Comparison of ENCODE assay signal across 12 cellular contexts in the genomic region with DNA sequence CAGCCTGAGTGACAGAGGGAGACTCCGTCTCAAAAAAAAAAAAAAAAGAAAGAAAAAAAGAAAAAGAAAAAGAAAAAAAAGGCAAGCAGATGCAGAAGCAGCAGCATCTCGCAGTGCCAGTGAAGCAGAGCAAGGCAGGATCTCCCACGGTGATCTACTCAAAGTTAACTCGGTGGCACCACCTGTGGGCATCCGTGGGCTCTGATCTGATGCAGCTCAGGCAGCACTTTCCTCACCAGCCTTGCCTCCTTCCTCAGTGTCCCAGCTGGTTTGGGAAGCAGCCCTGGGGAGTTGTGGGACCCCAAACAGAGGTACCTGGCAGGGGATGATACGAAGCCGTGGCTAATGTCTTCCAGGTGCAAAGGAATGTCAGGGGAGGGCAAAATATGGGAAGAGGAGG.
DNase-seq lines count a peak whose midpoint lies in the region; TF ChIP-seq lines count a peak whose summit lies in the region.
"Had no signal": no experiment of that assay in that cellular context is flagged by ENCODE, and none has a peak within 500 bp of the region (broad histone marks: within the 10 kb centered on the region; RNA-seq: fewer than 3 reads in every experiment).

No MANE protein-coding gene starts in this region.

- H4K5ac ChIP-seq in mesendoderm (ENCODE audit: low read length) = no peak overlapping the region

- no peak overlapping the region for H3K4me2 ChIP-seq in mesendoderm (ENCODE audit: low read length)
- H3K4me2 ChIP-seq: A549 had no signal

- no peak overlapping the region for H2BK15ac ChIP-seq in mesendoderm (replicated peaks; ENCODE audit: low read depth)

- H3K9ac ChIP-seq in mesendoderm (ENCODE audit: low read length) = no peak overlapping the region

- H3K56ac ChIP-seq in mesendoderm (ENCODE audit: low read length) = no peak overlapping the region

- no peaks in the 10 kb centered on the region for H3K36me3 Mint-ChIP-seq in Caco-2 (ENCODE audit: insufficient read depth, unreplicated experiment)

- peak; percentile 6 for DNase-seq in NCI-H82 (lab: John Stamatoyannopoulos, UW)
- DNase-seq in NCI-H82 treated with DMSO at 0.1 percent for 48 hours (lab: John Stamatoyannopoulos, UW; ENCODE audit: unreplicated experiment) = no peak
- DNase-seq in H4 (ENCODE audit: low spot score) = peak; percentile 35
- DNase-seq in mesendoderm = peak; percentile 53
- DNase-seq in mesenteric fat pad (ENCODE audit: low spot score) = no peak
- no peak for DNase-seq in Caco-2
- no peak for DNase-seq in activated CD4-positive, CD25-positive, alpha-beta regulatory T cell treated with anti-CD3 and anti-CD28 coated beads, Interleukin-2, amount 50 U/mL, for 72 hours
- DNase-seq: central memory CD4-positive, alpha-beta T cell; NCI-H1105 treated with DMSO at 0.1 percent for 48 hours; stimulated activated CD4-positive, alpha-beta T cell treated with anti-CD3 and anti-CD28 coated beads, Interleukin-1b, Interleukin-23, amount 100 ng/mL, for 48 hours had no signal

- no peak overlapping the region for H2BK5ac ChIP-seq in mesendoderm (ENCODE audit: low read length)

- H2AK5ac ChIP-seq in mesendoderm (ENCODE audit: low read length) = no peak overlapping the region

- H3K79me1 ChIP-seq in mesendoderm (ENCODE audit: low read length) = no peaks in the 10 kb centered on the region

- H3K23ac ChIP-seq in mesendoderm (ENCODE audit: low read length) = no peak overlapping the region

- H3K4me1 Mint-ChIP-seq in Caco-2 (ENCODE audit: low read depth, unreplicated experiment) = peaks cover 13% of the 10 kb centered on the region

- BruUV-seq in Caco-2 (replicated peaks; lab: Mats Ljungman, UMichigan) = no TSS peak

- H3K4me1 ChIP-seq in mesendoderm (ENCODE audit: control insufficient read depth, low read depth, low read length) (no peaks in the 10 kb centered on the region), Caco-2 (peaks cover 12% of the 10 kb centered on the region)
- H3K4me1 ChIP-seq: A549 had no signal

- H3K9me3 Mint-ChIP-seq in Caco-2 (ENCODE audit: unreplicated experiment) = no peaks in the 10 kb centered on the region

- H3K27me3 ChIP-seq in mesendoderm (ENCODE audit: insufficient read depth, low read length, poor library complexity) = no peaks in the 10 kb centered on the region
- no peaks in the 10 kb centered on the region for H3K27me3 ChIP-seq in Caco-2 (replicated peaks; ENCODE audit: control insufficient read depth, insufficient read depth, low read length)

- H2BK120ac ChIP-seq in mesendoderm (ENCODE audit: low read depth, low read length) = no peak overlapping the region

- no peak overlapping the region for H3K4me3 Mint-ChIP-seq in Caco-2 (ENCODE audit: unreplicated experiment)

- no CpG with 5 or more reads among the region's 7 CpGs for WGBS in mesendoderm (ENCODE audit: extremely low coverage, insufficient coverage, low lambda C conversion rate)

- H3K4ac ChIP-seq in mesendoderm (ENCODE audit: low read depth, low read length) = no peak overlapping the region

- H3K27ac Mint-ChIP-seq in Caco-2 (ENCODE audit: unreplicated experiment) = no peak overlapping the region

- TF ChIP-seq CTCF in VCaP (conservative IDR thresholded peaks at IDR 0.05) (peak; percentile 68), Caco-2 (IDR thresholded peaks at IDR 0.05; ENCODE audit: insufficient read depth in 1 of 2, low read depth in 1 of 2, low read length in 1 of 2, severe bottlenecking in 1 of 2, unreplicated experiment in 1 of 2) (no peak)

- no peak overlapping the region for H4K8ac ChIP-seq in mesendoderm (ENCODE audit: low read depth, low read length)

- intact Hi-C loops in Caco-2 (cut with micrococcal nuclease; ENCODE audit: unreplicated experiment) = no loop called here

- no peaks in the 10 kb centered on the region for H3K27me3 Mint-ChIP-seq in Caco-2 (ENCODE audit: insufficient read depth, unreplicated experiment)

- POLR2A ChIA-PET in Caco-2 (lab: Charles Lee) = no interaction called here

- no peak overlapping the region for H3K27ac ChIP-seq in VCaP
- H3K27ac ChIP-seq in mesendoderm (ENCODE audit: low read depth, low read length) = no peak overlapping the region
- H3K27ac ChIP-seq: A549 had no signal

- CTCF ChIA-PET in Caco-2 (lab: Charles Lee) = no interaction called here

- H3K79me2 ChIP-seq in mesendoderm (ENCODE audit: control insufficient read depth, insufficient read depth, low read length) = no peaks in the 10 kb centered on the region

- H3K9me3 ChIP-seq in Caco-2 = no peaks in the 10 kb centered on the region
- H3K9me3 ChIP-seq: A549 had no signal

- H3K36me3 ChIP-seq in mesendoderm (ENCODE audit: control insufficient read depth, insufficient read depth, low read length) (no peaks in the 10 kb centered on the region), Caco-2 (ENCODE audit: control insufficient read depth, insufficient read depth, low read length) (no peaks in the 10 kb centered on the region)

- H3K4me3 ChIP-seq in mesendoderm (ENCODE audit: low read length) (no peak overlapping the region), Caco-2 (ENCODE audit: low read depth, low read length) (no peak overlapping the region)
- H3K4me3 ChIP-seq: A549 had no signal

- no peak overlapping the region for H3K18ac ChIP-seq in mesendoderm (ENCODE audit: low read length)

Comparison
In these comparisons a context has a peak if more than half of its experiments do, and no peak if none do; other contexts are left out.
1. DNase-seq: peak in NCI-H82 (single experiment), H4 (single experiment) and mesendoderm (single experiment); none in NCI-H82 treated with DMSO at 0.1 percent for 48 hours (single experiment), mesenteric fat pad (single experiment), Caco-2 (0 of 2) and activated CD4-positive, CD25-positive, alpha-beta regulatory T cell treated with anti-CD3 and anti-CD28 coated beads, Interleukin-2, amount 50 U/mL, for 72 hours (single experiment).